In the genomic region with DNA sequence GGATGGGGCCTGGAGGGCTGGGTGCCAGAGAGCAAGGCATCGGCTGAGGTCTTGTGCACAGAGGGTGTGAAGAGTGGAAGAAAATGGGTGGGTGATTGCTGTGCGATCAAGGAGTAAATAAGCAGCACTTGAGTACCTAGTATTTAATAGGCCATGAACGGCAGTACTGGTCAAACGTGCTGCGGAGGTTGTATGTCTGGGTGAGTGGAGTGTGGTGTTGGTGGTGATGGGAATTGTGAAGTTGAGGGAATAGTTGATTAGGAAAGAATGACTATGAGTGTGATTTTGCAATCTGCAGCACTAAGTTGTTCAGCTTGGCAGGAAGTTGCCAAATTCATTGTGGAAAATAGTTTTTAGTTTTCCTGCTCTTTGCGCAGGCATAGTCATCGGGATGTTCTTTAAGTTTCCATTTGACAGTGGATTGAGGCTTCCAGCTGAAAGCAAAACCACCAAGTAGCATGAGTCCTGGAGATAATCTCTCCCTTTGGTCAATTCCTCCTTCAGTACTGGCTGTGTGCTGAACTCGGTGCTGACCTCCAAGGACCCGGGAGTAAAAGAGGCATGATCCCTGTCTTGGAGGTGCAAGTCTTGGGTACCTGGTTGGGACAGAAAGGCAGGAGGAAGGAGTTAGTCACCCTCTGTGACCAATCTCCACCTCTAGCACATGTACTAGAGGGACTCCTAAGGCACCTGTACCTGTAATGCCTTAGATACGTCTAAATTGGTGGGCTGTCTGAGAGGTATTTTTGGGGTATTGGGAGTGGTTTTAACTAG, we compare ENCODE assay signal across 9 cellular contexts. TPM values are rescaled to one million over a fixed set of nuclear protein-coding genes. Genes with fewer than 3 reads are reported as not detected.
DNase-seq lines count a peak whose midpoint lies in the region; ATAC-seq and TF ChIP-seq lines count a peak whose summit lies in the region.
"Had no signal": no experiment of that assay in that cellular context is flagged by ENCODE, and none has a peak within 500 bp of the region (broad histone marks: within the 10 kb centered on the region; RNA-seq: fewer than 3 reads in every experiment).

No MANE protein-coding gene starts in this region.

- no peaks in the 10 kb centered on the region for H3K27me3 ChIP-seq in BE2C

- peaks cover 34% of the 10 kb centered on the region for H3K4me1 ChIP-seq in BE2C

- no peak for TF ChIP-seq CTCF in BE2C (IDR thresholded peaks at IDR 0.05; ENCODE audit: low read depth, low read length)

- no peaks in the 10 kb centered on the region for H3K36me3 ChIP-seq in BE2C

- H3K9me3 ChIP-seq in BE2C: no peaks in the 10 kb centered on the region

- ATAC-seq in HG03108 (IDR thresholded peaks at IDR 0.05; ENCODE audit: unreplicated experiment): no peak

- DNase-seq in BE2C: no peak
- peak; percentile 89 for DNase-seq in NCI-H226
- DNase-seq in epithelial cell of prostate (ENCODE audit: low read depth, low spot score): no peak
- DNase-seq in myocyte (ENCODE audit: low read depth): peak; percentile 36
- no peak for DNase-seq in COLO668 (lab: John Stamatoyannopoulos, UW; ENCODE audit: unreplicated experiment)
- no peak for DNase-seq in foreskin melanocyte
- DNase-seq in NCI-H345 treated with DMSO at 0.1 percent for 48 hours (lab: John Stamatoyannopoulos, UW; ENCODE audit: unreplicated experiment): no peak
- DNase-seq: activated T-cell treated with anti-CD3 and anti-CD28 coated beads, Interleukin-2, amount 50 U/mL, for 24 hours had no signal

- H3K27ac ChIP-seq in epithelial cell of prostate: peak overlapping the region; percentile 97

- H3K4me3 ChIP-seq in BE2C (ENCODE audit: low read depth, low read length): peak overlapping the region; percentile 96

RNA-seq across cellular contexts. Expression of a gene that starts 2.1 kb away (rescaled TPM):
- 12.7 TPM for polyA plus RNA-seq in BE2C (2012; ENCODE audit: insufficient read depth, insufficient read length, low read depth)
- total RNA-seq in myocyte: 58.4 and 63.1 TPM in 2 replicates
- polyA plus RNA-seq in myocyte (2012): 15.7 TPM

Comparison
In these comparisons a context has a peak if more than half of its experiments do, and no peak if none do; other contexts are left out.
1. DNase-seq: peak in NCI-H226 (single experiment) and myocyte (single experiment); none in BE2C (single experiment), epithelial cell of prostate (single experiment), COLO668 (single experiment), foreskin melanocyte (single experiment) and NCI-H345 treated with DMSO at 0.1 percent for 48 hours (single experiment).